8 cellular contexts compared by ENCODE assay signal in genomic region chr3:126983653-126984390, GRCh38. TPM values are rescaled to one million over a fixed set of nuclear protein-coding genes. Genes with fewer than 3 reads are reported as not detected.
DNase-seq lines count a peak whose midpoint lies in the region; ATAC-seq, FAIRE-seq and TF ChIP-seq lines count a peak whose summit lies in the region.

No MANE protein-coding gene starts in this region.

- H3K9me3 Mint-ChIP-seq in naive thymus-derived CD4-positive, alpha-beta T cell: no peaks in the 10 kb centered on the region

- peak overlapping the region in 7 of 10 donors; percentile 23 to 82 (median 62) for H3K4me3 Mint-ChIP-seq in naive thymus-derived CD4-positive, alpha-beta T cell

- peaks cover 13% of the 10 kb centered on the region for H3K4me1 ChIP-seq in endothelial cell of umbilical vein (ENCODE audit: control insufficient read depth, extremely low read depth, insufficient read depth, low read length)
- H3K4me1 ChIP-seq in naive thymus-derived CD4-positive, alpha-beta T cell (ENCODE audit: control insufficient read depth in 2 of 2, insufficient read depth in 2 of 2, low read length in 2 of 2): peaks cover 6 to 8% of the 10 kb centered on the region in 2 donors

- H3K27ac ChIP-seq in HL-60 (replicated peaks) (no peak overlapping the region), endothelial cell of umbilical vein (ENCODE audit: insufficient read depth, low read depth, low read length) (no peak overlapping the region)
- peak overlapping the region; percentile 39 for H3K27ac ChIP-seq in naive thymus-derived CD4-positive, alpha-beta T cell (ENCODE audit: low read depth, low read length)

- H3K27me3 ChIP-seq in HL-60 (ENCODE audit: insufficient read depth, poor library complexity, severe bottlenecking): peaks cover 11% of the 10 kb centered on the region
- H3K27me3 ChIP-seq in endothelial cell of umbilical vein (ENCODE audit: control insufficient read depth in 2 of 2, insufficient read depth in 2 of 2, low read length in 2 of 2): peaks cover 3 to 21% of the 10 kb centered on the region in 2 experiments
- H3K27me3 ChIP-seq in naive thymus-derived CD4-positive, alpha-beta T cell (ENCODE audit: control insufficient read depth in 2 of 2, insufficient read depth in 2 of 2, low read length in 2 of 2): no peaks in the 10 kb centered on the region

- dilution Hi-C loops in endothelial cell of umbilical vein (cut with MboI; ENCODE audit: extremely low pct_ligation_motif_present, low sequenced_read_pairs): no loop called here

- intact Hi-C loops in endothelial cell of umbilical vein (cut with micrococcal nuclease): no loop called here
- intact Hi-C loops in naive thymus-derived CD4-positive, alpha-beta T cell (cut with micrococcal nuclease): loop anchor here (2.0 to 10.0 kb wide), 9 partner anchors 307 to 1609 kb away; partner anchors contain the start of genes ABTB1 (in 1 of the 2), OSBPL11 (in 1 of the 2), RUVBL1 (in 1 of the 2) and SLC41A3 (in 1 of the 2)

- no peak for TF ChIP-seq CTCF in HL-60 (IDR thresholded peaks at IDR 0.05; ENCODE audit: insufficient read depth, low read length)
- no peak for TF ChIP-seq CTCF in endothelial cell of umbilical vein (IDR thresholded peaks at IDR 0.05; ENCODE audit: extremely low read depth in 1 of 2, insufficient read depth in 1 of 2, low read depth in 1 of 2, low read length in 2 of 2)

- no peaks in the 10 kb centered on the region for H3K9me1 ChIP-seq in endothelial cell of umbilical vein (replicated peaks; ENCODE audit: control insufficient read depth, extremely low read depth, insufficient read depth, low read length)

- FAIRE-seq in endothelial cell of umbilical vein (lab: Jason Lieb, UNC) (peak; percentile 31), urothelium cell line (lab: Jason Lieb, UNC) (no peak)

- H3K36me3 ChIP-seq in endothelial cell of umbilical vein (ENCODE audit: control insufficient read depth in 2 of 2, extremely low read depth in 1 of 2, insufficient read depth in 2 of 2, low read length in 2 of 2): no peaks in the 10 kb centered on the region
- H3K36me3 ChIP-seq in naive thymus-derived CD4-positive, alpha-beta T cell (ENCODE audit: control insufficient read depth in 2 of 3, insufficient read depth in 3 of 3, low read length in 3 of 3): no peaks in the 10 kb centered on the region

- H4K20me1 ChIP-seq in endothelial cell of umbilical vein (replicated peaks; ENCODE audit: control insufficient read depth, extremely low read depth, insufficient read depth, low read length): no peaks in the 10 kb centered on the region

- DNase-seq in DMS79 (lab: John Stamatoyannopoulos, UW): peak; percentile 22
- no peak for DNase-seq in HL-60 (ENCODE audit: low read depth in 1 of 2, low spot score in 1 of 2)
- DNase-seq in activated CD4-positive, alpha-beta T cell treated with anti-CD3 and anti-CD28 coated beads, Interleukin-2, amount 50 U/mL, for 1 hour: peak; percentile 22
- no peak for DNase-seq in endothelial cell of umbilical vein (ENCODE audit: low read depth, low spot score)
- DNase-seq in naive thymus-derived CD4-positive, alpha-beta T cell: peak in 8 of 9 donors; percentile 16 to 53 (median 28)
- peak; percentile 31 for DNase-seq in urothelium cell line (ENCODE audit: low spot score)
- DNase-seq in NCI-H2029 (lab: John Stamatoyannopoulos, UW): no peak
- no peak for DNase-seq in putamen (ENCODE audit: low spot score)

- H3K27me3 Mint-ChIP-seq in naive thymus-derived CD4-positive, alpha-beta T cell: peaks cover 0 to 15% (median 6%) of the 10 kb centered on the region in 5 donors

- H3K4me3 ChIP-seq in HL-60 (replicated peaks; ENCODE audit: insufficient read depth, low read length) (peak overlapping the region; percentile 30), endothelial cell of umbilical vein (replicated peaks in 1 of 3; ENCODE audit: insufficient read depth in 1 of 3, low read depth in 1 of 3, low read length in 3 of 3) (peak overlapping the region; percentile 34 to 51 (median 51))
- H3K4me3 ChIP-seq in naive thymus-derived CD4-positive, alpha-beta T cell (ENCODE audit: low read length): peak overlapping the region; percentile 46

- no peak for TF ChIP-seq POLR2A in endothelial cell of umbilical vein (IDR thresholded peaks at IDR 0.05; ENCODE audit: low read depth, low read length)

- no peaks in the 10 kb centered on the region for H3K9me3 ChIP-seq in endothelial cell of umbilical vein (replicated peaks; ENCODE audit: control insufficient read depth, insufficient read depth, low read length)
- H3K9me3 ChIP-seq in naive thymus-derived CD4-positive, alpha-beta T cell (ENCODE audit: control insufficient read depth in 2 of 3, low read length in 3 of 3): no peaks in the 10 kb centered on the region

- peak overlapping the region; percentile 30 for H2AFZ ChIP-seq in endothelial cell of umbilical vein (ENCODE audit: low read depth, low read length)

- POLR2A ChIA-PET in endothelial cell of umbilical vein (lab: Charles Lee): no interaction called here
- POLR2A ChIA-PET in naive thymus-derived CD4-positive, alpha-beta T cell (lab: Charles Lee): no interaction called here

- peaks cover 0 to under 1% (median 0%) of the 10 kb centered on the region in 5 donors for H3K36me3 Mint-ChIP-seq in naive thymus-derived CD4-positive, alpha-beta T cell

- ATAC-seq in naive thymus-derived CD4-positive, alpha-beta T cell: no peak

- peak overlapping the region; percentile 15 for H3K9ac ChIP-seq in endothelial cell of umbilical vein (replicated peaks; ENCODE audit: extremely low read depth, insufficient read depth, low read length)

- CTCF ChIA-PET in endothelial cell of umbilical vein (lab: Charles Lee): interaction anchor here (1.0 to 3.2 kb wide), 5 partner anchors 13 to 230 kb away, joined by 3 to 9 read pairs (median 5); no protein-coding TSS in a partner anchor
- CTCF ChIA-PET in naive thymus-derived CD4-positive, alpha-beta T cell (lab: Charles Lee): interaction anchor here (1.1 kb wide), 1 partner anchor 563 kb away, joined by 3 read pairs; no protein-coding TSS in a partner anchor

- H3K79me2 ChIP-seq in endothelial cell of umbilical vein (ENCODE audit: control insufficient read depth, insufficient read depth, low read length): no peaks in the 10 kb centered on the region

- H3K4me1 Mint-ChIP-seq in naive thymus-derived CD4-positive, alpha-beta T cell: peaks cover 0 to 22% (median 9%) of the 10 kb centered on the region in 7 donors

- BruUV-seq in endothelial cell of umbilical vein (replicated peaks; lab: Mats Ljungman, UMichigan): no TSS peak

- peak overlapping the region in 1 of 9 donors; percentile 9 for H3K27ac Mint-ChIP-seq in naive thymus-derived CD4-positive, alpha-beta T cell

- H3K4me2 ChIP-seq in endothelial cell of umbilical vein (ENCODE audit: insufficient read depth, low read length): peak overlapping the region; percentile 62

TF ChIP-seq in endothelial cell of umbilical vein, 7 proteins besides CTCF, POLR2A, EP300 and RAD21:
- TF ChIP-seq FOS (IDR thresholded peaks at IDR 0.05; ENCODE audit: borderline replicate concordance, insufficient read depth, low read length): no peak
- no peak for TF ChIP-seq POLR2AphosphoS5 (IDR thresholded peaks at IDR 0.05; ENCODE audit: insufficient read depth, low read depth, low read length)
- TF ChIP-seq MYC (IDR thresholded peaks at IDR 0.05; ENCODE audit: low read depth, low read length): no peak
- no peak for TF ChIP-seq EZH2 (IDR thresholded peaks at IDR 0.05; ENCODE audit: borderline replicate concordance, low read depth, low read length, severe bottlenecking)
- TF ChIP-seq MAX (IDR thresholded peaks at IDR 0.05; ENCODE audit: insufficient read depth, insufficient read length): no peak
- no peak for TF ChIP-seq JUN (IDR thresholded peaks at IDR 0.05; ENCODE audit: borderline replicate concordance, insufficient read depth, insufficient read length, low read depth)

RNA-seq across cellular contexts. Expression of gene PLXNA1, which starts 0.9 kb away (rescaled TPM):
- 18.4 and 18.5 TPM in 2 replicates for total RNA-seq in endothelial cell of umbilical vein
- 14.1 and 18.2 TPM in 2 replicates for polyA plus RNA-seq in endothelial cell of umbilical vein
- 8.2 and 10.1 TPM in 2 replicates for polyA plus RNA-seq in endothelial cell of umbilical vein (2011; cell fraction: cytosol; rRNA removed)
- polyA plus RNA-seq in endothelial cell of umbilical vein (2011; cell fraction: nucleus; rRNA removed): 26.0 and 27.8 TPM in 2 replicates
- 13.4 and 14.5 TPM in 2 replicates for polyA plus RNA-seq in endothelial cell of umbilical vein (2012)
- 16.8 and 22.7 TPM in 2 replicates for polyA minus RNA-seq in endothelial cell of umbilical vein
- 10.3 TPM for polyA minus RNA-seq in endothelial cell of umbilical vein (2011; cell fraction: cytosol; rRNA and poly(A)+ RNA removed)
- 11.2 and 16.4 TPM in 2 replicates for polyA minus RNA-seq in endothelial cell of umbilical vein (2011; cell fraction: nucleus; rRNA and poly(A)+ RNA removed)
- 10 to 100 TPM in 3 of 5 experiments, 1 to 10 TPM in 2; 7.8 to 16.8 (median 10.7) TPM for total RNA-seq in naive thymus-derived CD4-positive, alpha-beta T cell
- 1 to 10 TPM in 1 of 2 donors, under 1 TPM in 1; 0.27 to 1.6 TPM for polyA plus RNA-seq in naive thymus-derived CD4-positive, alpha-beta T cell

Comparison
In these comparisons a context has a peak if more than half of its experiments do, and no peak if none do; other contexts are left out.
1. DNase-seq: peak in DMS79 (single experiment), activated CD4-positive, alpha-beta T cell treated with anti-CD3 and anti-CD28 coated beads, Interleukin-2, amount 50 U/mL, for 1 hour (single experiment), naive thymus-derived CD4-positive, alpha-beta T cell (8 of 9) and urothelium cell line (single experiment); none in HL-60 (0 of 2), endothelial cell of umbilical vein (single experiment), NCI-H2029 (single experiment) and putamen (single experiment).
2. Peak in every context shown above with its lines, with median percentiles within 50 percentile points of each other: H3K4me3 ChIP-seq.